Comparison of ENCODE assay signal across 8 cellular contexts in genomic region chr3:37862219-37862711, GRCh38. TPM values are rescaled to one million over a fixed set of nuclear protein-coding genes. Genes with fewer than 3 reads are reported as not detected.
DNase-seq lines count a peak whose midpoint lies in the region; ATAC-seq and TF ChIP-seq lines count a peak whose summit lies in the region.

No MANE protein-coding gene starts in this region.

- intact Hi-C loops in CD4-positive, alpha-beta T cell (cut with DNase I, micrococcal nuclease), result no loop called here
- intact Hi-C loops in left cardiac atrium (cut with DNase I), result no loop called here
- intact Hi-C loops in posterior vena cava (cut with DNase I), result no loop called here

- peaks cover 40% of the 10 kb centered on the region for H3K4me1 Mint-ChIP-seq in CD4-positive, alpha-beta T cell (ENCODE audit: low read depth)

- peaks cover 4% of the 10 kb centered on the region for H3K36me3 Mint-ChIP-seq in CD4-positive, alpha-beta T cell (ENCODE audit: low read depth)
- no peaks in the 10 kb centered on the region for H3K36me3 Mint-ChIP-seq in activated naive CD4-positive, alpha-beta T cell treated with anti-CD3 and anti-CD28 coated beads, Interleukin-2, amount 50 U/mL, for 72 hours

- TF ChIP-seq CTCF in CD4-positive, alpha-beta T cell (IDR thresholded peaks at IDR 0.05), result no peak

- POLR2A ChIA-PET in CD4-positive, alpha-beta T cell (lab: Charles Lee), result interaction anchor here (0.6 kb wide), 1 partner anchor 135 kb away, joined by 3 read pairs; no protein-coding TSS in a partner anchor

- H3K27ac ChIP-seq in CD4-positive, alpha-beta T cell (ENCODE audit: low read depth, low read length), result no peak overlapping the region

- H3K27me3 Mint-ChIP-seq in CD4-positive, alpha-beta T cell, result no peaks in the 10 kb centered on the region

- DNase-seq in CD4-positive, alpha-beta T cell, result peak in 2 of 10 experiments; percentile 32 to 34
- DNase-seq in MG63 (peak; percentile 66), left cardiac atrium (peak; percentile 55), posterior vena cava (ENCODE audit: low spot score) (peak; percentile 86), DMS79 treated with DMSO at 0.1 percent for 48 hours (lab: John Stamatoyannopoulos, UW) (no peak), NCI-H1694 treated with DMSO at 0.1 percent for 48 hours (lab: John Stamatoyannopoulos, UW) (no peak)
- DNase-seq in activated naive CD4-positive, alpha-beta T cell treated with anti-CD3 and anti-CD28 coated beads, Interleukin-2, amount 50 U/mL, for 72 hours (ENCODE audit: low spot score in 2 of 2), result peak in 1 of 2 donors; percentile 52

- peak overlapping the region; percentile 92 for H3K4me3 Mint-ChIP-seq in CD4-positive, alpha-beta T cell

- H3K9me3 ChIP-seq in CD4-positive, alpha-beta T cell (ENCODE audit: control insufficient read depth, low read length), result no peaks in the 10 kb centered on the region
- no peaks in the 10 kb centered on the region for H3K9me3 ChIP-seq in MG63

- ATAC-seq in CD4-positive, alpha-beta T cell (ENCODE audit: poor library complexity), result peak; percentile 42
- ATAC-seq in activated naive CD4-positive, alpha-beta T cell treated with anti-CD3 and anti-CD28 coated beads, Interleukin-2, amount 50 U/mL, for 72 hours, result peak; percentile 15 to 46
- peak; percentile 17 to 30 for ATAC-seq in left cardiac atrium
- no peak for ATAC-seq in GM18858 (IDR thresholded peaks at IDR 0.05; ENCODE audit: unreplicated experiment)

- H3K9me3 Mint-ChIP-seq in CD4-positive, alpha-beta T cell, result no peaks in the 10 kb centered on the region
- H3K9me3 Mint-ChIP-seq in activated naive CD4-positive, alpha-beta T cell treated with anti-CD3 and anti-CD28 coated beads, Interleukin-2, amount 50 U/mL, for 72 hours, result no peaks in the 10 kb centered on the region

- CTCF ChIA-PET in CD4-positive, alpha-beta T cell (lab: Charles Lee), result no interaction called here

- peak overlapping the region; percentile 73 for H3K27ac Mint-ChIP-seq in CD4-positive, alpha-beta T cell
- H3K27ac Mint-ChIP-seq in activated naive CD4-positive, alpha-beta T cell treated with anti-CD3 and anti-CD28 coated beads, Interleukin-2, amount 50 U/mL, for 72 hours, result no peak overlapping the region

- peak overlapping the region; percentile 59 for H3K4me3 ChIP-seq in MG63

- no peaks in the 10 kb centered on the region for H3K36me3 ChIP-seq in MG63

- no peaks in the 10 kb centered on the region for H3K27me3 ChIP-seq in CD4-positive, alpha-beta T cell (ENCODE audit: control insufficient read depth, insufficient read depth, low read length)
- H3K27me3 ChIP-seq in MG63, result no peaks in the 10 kb centered on the region

RNA-seq across cellular contexts. Expression of gene CTDSPL, which starts 0.6 kb away (rescaled TPM):
- total RNA-seq in CD4-positive, alpha-beta T cell, result 1 to 10 TPM in 1 of 2 experiments, under 1 TPM in 1; 0.92 to 1.5 TPM
- total RNA-seq in MG63 (2014; rRNA removed; shearing (Covaris generic); ENCODE audit: low replicate concordance), result 13.5 and 24.6 TPM in 2 replicates
- total RNA-seq in activated naive CD4-positive, alpha-beta T cell treated with anti-CD3 and anti-CD28 coated beads, Interleukin-2, amount 50 U/mL, for 72 hours, result 1 to 10 TPM; 2.1 to 7.0 TPM
- total RNA-seq in left cardiac atrium, result 10 to 100 TPM; 46.4 to 50.2 TPM
- total RNA-seq in posterior vena cava, result 10 to 100 TPM; 41.3 to 45.7 TPM

Comparison
In these comparisons a context has a peak if more than half of its experiments do, and no peak if none do; other contexts are left out.
1. DNase-seq: peak in MG63 (single experiment), left cardiac atrium (single experiment) and posterior vena cava (single experiment); none in DMS79 treated with DMSO at 0.1 percent for 48 hours (single experiment) and NCI-H1694 treated with DMSO at 0.1 percent for 48 hours (single experiment).